21 cellular contexts compared by ENCODE assay signal in the genomic region with DNA sequence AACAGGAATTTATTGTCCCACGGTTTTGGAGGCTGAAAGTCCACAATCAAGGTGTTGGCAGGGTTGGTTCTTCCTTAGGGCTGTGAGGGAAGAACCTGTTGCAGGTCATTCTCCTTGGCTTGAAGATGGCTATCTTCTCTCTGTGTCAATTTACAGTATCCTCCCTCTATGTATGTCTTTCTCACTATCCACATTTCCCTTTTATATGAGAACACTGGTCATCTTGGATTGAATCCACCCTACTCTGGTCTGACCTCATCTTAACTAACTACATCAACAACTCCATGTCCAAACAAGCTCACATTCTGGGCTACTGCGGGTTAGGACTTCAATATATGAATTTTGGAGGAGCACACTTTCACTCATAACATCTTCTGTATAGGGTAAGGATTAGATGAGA.
DNase-seq lines count a peak whose midpoint lies in the region; ATAC-seq and TF ChIP-seq lines count a peak whose summit lies in the region.
"Had no signal": no experiment of that assay in that cellular context is flagged by ENCODE, and none has a peak within 500 bp of the region (broad histone marks: within the 10 kb centered on the region; RNA-seq: fewer than 3 reads in every experiment).

No MANE protein-coding gene starts in this region.

- H3K79me2 ChIP-seq in mammary epithelial cell (ENCODE audit: insufficient read depth, low read length): no peaks in the 10 kb centered on the region

- no peak for TF ChIP-seq POLR2A in breast epithelium (IDR thresholded peaks at IDR 0.05)

- WGBS in mammary epithelial cell (ENCODE audit: low coverage, missing lambda C conversion rate): 77% methylated on average over 2 of the region's 2 CpGs

- H3K9ac ChIP-seq in mammary epithelial cell (ENCODE audit: insufficient read depth, low read length): no peak overlapping the region
- H3K9ac ChIP-seq: KMS-11 had no signal

- H3K27me3 ChIP-seq in mammary epithelial cell (ENCODE audit: insufficient read depth, low read length): no peaks in the 10 kb centered on the region
- H3K27me3 ChIP-seq in breast epithelium: no peaks in the 10 kb centered on the region
- H3K27me3 ChIP-seq in tibial artery: no peaks in the 10 kb centered on the region
- H3K27me3 ChIP-seq: Peyer's patch had no signal

- H2AFZ ChIP-seq in mammary epithelial cell (ENCODE audit: low read depth, low read length): no peak overlapping the region
- H2AFZ ChIP-seq: GM23338 had no signal

- H4K20me1 ChIP-seq in mammary epithelial cell (ENCODE audit: insufficient read depth, low read length): no peaks in the 10 kb centered on the region

- intact Hi-C loops in mammary epithelial cell (cut with micrococcal nuclease): loop anchor here (2.0 kb wide), 1 partner anchor 28 kb away; no protein-coding TSS in a partner anchor
- intact Hi-C loops in breast epithelium (cut with DNase I; ENCODE audit: low total_unique reads): no loop called here
- intact Hi-C loops in tibial artery (cut with DNase I; ENCODE audit: low total_unique reads): no loop called here

- H3K27ac ChIP-seq in mammary epithelial cell (ENCODE audit: insufficient read depth, low read depth, low read length) (no peak overlapping the region), breast epithelium (peak overlapping the region in 1 of 2 donors; percentile 56), tibial artery (peak overlapping the region; percentile 54 to 67)
- H3K27ac ChIP-seq: 22Rv1, KMS-11, Peyer's patch, SK-N-MC had no signal

- TF ChIP-seq CTCF in mammary epithelial cell (conservative IDR thresholded peaks at IDR 0.05 in 1 of 2, IDR thresholded peaks at IDR 0.05 in 1 of 2; ENCODE audit: extremely low read depth in 1 of 2, insufficient read depth in 1 of 2, low read depth in 1 of 2, low read length in 2 of 2) (no peak), breast epithelium (IDR thresholded peaks at IDR 0.05) (no peak), choroid plexus epithelial cell (conservative IDR thresholded peaks at IDR 0.05; ENCODE audit: low read depth, low read length) (no peak), tibial artery (IDR thresholded peaks at IDR 0.05) (no peak)

- no peak for ATAC-seq in HG03159 (IDR thresholded peaks at IDR 0.05; ENCODE audit: unreplicated experiment)
- ATAC-seq: GM23338 had no signal

- CTCF ChIA-PET in mammary epithelial cell (lab: Charles Lee; ENCODE audit: low non-redundant PET): no interaction called here

- DNase-seq in mammary epithelial cell: peak; percentile 38
- DNase-seq in breast epithelium (ENCODE audit: low spot score in 2 of 2): no peak
- peak; percentile 64 for DNase-seq in choroid plexus epithelial cell (ENCODE audit: low read depth)
- DNase-seq in iris pigment epithelial cell (ENCODE audit: low read depth): peak; percentile 45
- DNase-seq in tibial artery: no peak
- no peak for DNase-seq in NOMO-1 (lab: John Stamatoyannopoulos, UW; ENCODE audit: unreplicated experiment in 2 of 2)
- no peak for DNase-seq in NCI-H1694 (lab: John Stamatoyannopoulos, UW)
- DNase-seq: DMS153, DND-41, MM.1S, NCI-H2029 treated with DMSO at 0.1 percent for 48 hours, NCI-H446 treated with DMSO at 0.1 percent for 48 hours, NCI-H69, Peyer's patch, SIG-M5 had no signal

- H3K4me1 ChIP-seq in mammary epithelial cell (ENCODE audit: insufficient read depth, low read length) (peaks cover 19% of the 10 kb centered on the region), breast epithelium (no peaks in the 10 kb centered on the region), tibial artery (peaks cover 0 to 27% (median 19%) of the 10 kb centered on the region in 4 donors)
- H3K4me1 ChIP-seq: HAP-1, Peyer's patch had no signal

- H3K9me3 ChIP-seq in mammary epithelial cell (replicated peaks; ENCODE audit: insufficient read depth, low read length) (no peaks in the 10 kb centered on the region), breast epithelium (no peaks in the 10 kb centered on the region), tibial artery (no peaks in the 10 kb centered on the region)
- H3K9me3 ChIP-seq: HAP-1, Peyer's patch had no signal

- H3K36me3 ChIP-seq in mammary epithelial cell (ENCODE audit: insufficient read depth, low read length) (no peaks in the 10 kb centered on the region), breast epithelium (no peaks in the 10 kb centered on the region), tibial artery (no peaks in the 10 kb centered on the region)
- H3K36me3 ChIP-seq: HAP-1, Peyer's patch had no signal

- H3K4me2 ChIP-seq in mammary epithelial cell (ENCODE audit: insufficient read depth, low read depth, low read length): no peak overlapping the region
- H3K4me2 ChIP-seq: GM23338, KMS-11 had no signal

- H3K4me3 ChIP-seq in mammary epithelial cell (replicated peaks in 1 of 3; ENCODE audit: insufficient read depth in 1 of 3, low read depth in 2 of 3, low read length in 3 of 3) (no peak overlapping the region), breast epithelium (no peak overlapping the region), choroid plexus epithelial cell (ENCODE audit: low read depth, low read length) (no peak overlapping the region), tibial artery (no peak overlapping the region)
- H3K4me3 ChIP-seq: GM23338, HAP-1, Peyer's patch, SK-N-MC had no signal

- in situ Hi-C loops in mammary epithelial cell (cut with MboI; ENCODE audit: low sequenced_read_pairs in 2 of 2): no loop called here

- dilution Hi-C loops in mammary epithelial cell (cut with HindIII; ENCODE audit: low sequenced_read_pairs): no loop called here

- no TSS peak for BruUV-seq in mammary epithelial cell (replicated peaks; lab: Mats Ljungman, UMichigan)

Comparison
In these comparisons a context has a peak if more than half of its experiments do, and no peak if none do; other contexts are left out.
1. DNase-seq: peak in mammary epithelial cell (single experiment), choroid plexus epithelial cell (single experiment) and iris pigment epithelial cell (single experiment); none in breast epithelium (0 of 2), tibial artery (0 of 2), NOMO-1 (0 of 2) and NCI-H1694 (single experiment).